In genomic region chr15:92886815-92887214, GRCh38 we compare ENCODE assay signal across 8 cellular contexts. TPM values are rescaled to one million over a fixed set of nuclear protein-coding genes. Genes with fewer than 3 reads are reported as not detected.
DNase-seq lines count a peak whose midpoint lies in the region; ATAC-seq and TF ChIP-seq lines count a peak whose summit lies in the region.

No MANE protein-coding gene starts in this region.

- peak overlapping the region; percentile 26 to 85 for H3K4me3 ChIP-seq in gastroesophageal sphincter

- H3K36me3 ChIP-seq in gastroesophageal sphincter, result peaks cover under 1 to 50% of the 10 kb centered on the region in 2 donors

- H3K36me3 Mint-ChIP-seq in activated naive CD4-positive, alpha-beta T cell treated with anti-CD3 and anti-CD28 coated beads, Interleukin-2, amount 50 U/mL, for 72 hours, result peaks cover 51 to 81% of the 10 kb centered on the region in 2 donors
- H3K36me3 Mint-ChIP-seq in stimulated activated effector memory CD8-positive, alpha-beta T cell treated with anti-CD3 and anti-CD28 coated beads, Interleukin-12 subunit alpha, Interleukin-12 subunit beta, amount 100 ng/mL, for 72 hours, result peaks cover 98% of the 10 kb centered on the region

- H3K4me1 ChIP-seq in gastroesophageal sphincter, result peaks cover 6 to 65% (median 21%) of the 10 kb centered on the region in 3 donors

- DNase-seq in NCI-H1417 (lab: John Stamatoyannopoulos, UW) (peak in 2 of 3 experiments; percentile 18 to 76), NCI-H1417 treated with DMSO at 0.1 percent for 48 hours (lab: John Stamatoyannopoulos, UW) (no peak), AG08395 (ENCODE audit: low spot score) (no peak)
- no peak for DNase-seq in activated naive CD4-positive, alpha-beta T cell treated with anti-CD3 and anti-CD28 coated beads, Interleukin-2, amount 50 U/mL, for 72 hours (ENCODE audit: low spot score in 2 of 2)
- no peak for DNase-seq in stimulated activated effector memory CD8-positive, alpha-beta T cell treated with anti-CD3 and anti-CD28 coated beads, Interleukin-12 subunit alpha, Interleukin-12 subunit beta, amount 100 ng/mL, for 72 hours (ENCODE audit: low spot score in 2 of 2)
- DNase-seq in activated CD8-positive, alpha-beta memory T cell treated with anti-CD3 and anti-CD28 coated beads, Interleukin-2, amount 50 U/mL, for 48 hours, result no peak

- no peak for TF ChIP-seq EP300 in gastroesophageal sphincter (IDR thresholded peaks at IDR 0.05)

- no peak for TF ChIP-seq POLR2A in gastroesophageal sphincter (IDR thresholded peaks at IDR 0.05)

- peak overlapping the region; percentile 81 for H3K4me3 Mint-ChIP-seq in stimulated activated effector memory CD8-positive, alpha-beta T cell treated with anti-CD3 and anti-CD28 coated beads, Interleukin-12 subunit alpha, Interleukin-12 subunit beta, amount 100 ng/mL, for 72 hours

- no peak for TF ChIP-seq CTCF in gastroesophageal sphincter (IDR thresholded peaks at IDR 0.05)

- H3K27ac Mint-ChIP-seq in activated naive CD4-positive, alpha-beta T cell treated with anti-CD3 and anti-CD28 coated beads, Interleukin-2, amount 50 U/mL, for 72 hours, result peak overlapping the region; percentile 48 to 90
- H3K27ac Mint-ChIP-seq in stimulated activated effector memory CD8-positive, alpha-beta T cell treated with anti-CD3 and anti-CD28 coated beads, Interleukin-12 subunit alpha, Interleukin-12 subunit beta, amount 100 ng/mL, for 72 hours, result peak overlapping the region; percentile 79

- H3K27me3 ChIP-seq in gastroesophageal sphincter, result no peaks in the 10 kb centered on the region

- no peak for ATAC-seq in activated naive CD4-positive, alpha-beta T cell treated with anti-CD3 and anti-CD28 coated beads, Interleukin-2, amount 50 U/mL, for 72 hours
- ATAC-seq in gastroesophageal sphincter, result no peak
- ATAC-seq in stimulated activated effector memory CD8-positive, alpha-beta T cell treated with anti-CD3 and anti-CD28 coated beads, Interleukin-12 subunit alpha, Interleukin-12 subunit beta, amount 100 ng/mL, for 72 hours, result no peak
- no peak for ATAC-seq in HG03196 (IDR thresholded peaks at IDR 0.05; ENCODE audit: unreplicated experiment)

- H3K4me1 Mint-ChIP-seq in stimulated activated effector memory CD8-positive, alpha-beta T cell treated with anti-CD3 and anti-CD28 coated beads, Interleukin-12 subunit alpha, Interleukin-12 subunit beta, amount 100 ng/mL, for 72 hours, result peaks cover 38% of the 10 kb centered on the region

- 36% methylated on average over 8 of the region's 8 CpGs for WGBS in gastroesophageal sphincter (ENCODE audit: low coverage in 1 of 2), 2 donors

- H3K9me3 ChIP-seq in gastroesophageal sphincter, result no peaks in the 10 kb centered on the region

- H3K27ac ChIP-seq in gastroesophageal sphincter, result peak overlapping the region; percentile 3 to 100 (median 52)

- H3K9me3 Mint-ChIP-seq in activated naive CD4-positive, alpha-beta T cell treated with anti-CD3 and anti-CD28 coated beads, Interleukin-2, amount 50 U/mL, for 72 hours, result no peaks in the 10 kb centered on the region
- H3K9me3 Mint-ChIP-seq in stimulated activated effector memory CD8-positive, alpha-beta T cell treated with anti-CD3 and anti-CD28 coated beads, Interleukin-12 subunit alpha, Interleukin-12 subunit beta, amount 100 ng/mL, for 72 hours, result no peaks in the 10 kb centered on the region

RNA-seq across cellular contexts. Expression of gene CHD2, which starts 13.3 kb away (rescaled TPM):
- total RNA-seq in activated naive CD4-positive, alpha-beta T cell treated with anti-CD3 and anti-CD28 coated beads, Interleukin-2, amount 50 U/mL, for 72 hours, result 100 to 1,000 TPM; 187 to 214 TPM
- 100 to 1,000 TPM in 2 of 4 donors, 10 to 100 TPM in 2; 41.9 to 144 (median 81.8) TPM for total RNA-seq in gastroesophageal sphincter

Comparison
In these comparisons a context has a peak if more than half of its experiments do, and no peak if none do; other contexts are left out.
1. DNase-seq: peak in NCI-H1417 (2 of 3); none in NCI-H1417 treated with DMSO at 0.1 percent for 48 hours (single experiment), activated naive CD4-positive, alpha-beta T cell treated with anti-CD3 and anti-CD28 coated beads, Interleukin-2, amount 50 U/mL, for 72 hours (0 of 2), stimulated activated effector memory CD8-positive, alpha-beta T cell treated with anti-CD3 and anti-CD28 coated beads, Interleukin-12 subunit alpha, Interleukin-12 subunit beta, amount 100 ng/mL, for 72 hours (0 of 2), AG08395 (single experiment) and activated CD8-positive, alpha-beta memory T cell treated with anti-CD3 and anti-CD28 coated beads, Interleukin-2, amount 50 U/mL, for 48 hours (single experiment).